Comparison of ENCODE assay signal across 21 cellular contexts in the genomic region with DNA sequence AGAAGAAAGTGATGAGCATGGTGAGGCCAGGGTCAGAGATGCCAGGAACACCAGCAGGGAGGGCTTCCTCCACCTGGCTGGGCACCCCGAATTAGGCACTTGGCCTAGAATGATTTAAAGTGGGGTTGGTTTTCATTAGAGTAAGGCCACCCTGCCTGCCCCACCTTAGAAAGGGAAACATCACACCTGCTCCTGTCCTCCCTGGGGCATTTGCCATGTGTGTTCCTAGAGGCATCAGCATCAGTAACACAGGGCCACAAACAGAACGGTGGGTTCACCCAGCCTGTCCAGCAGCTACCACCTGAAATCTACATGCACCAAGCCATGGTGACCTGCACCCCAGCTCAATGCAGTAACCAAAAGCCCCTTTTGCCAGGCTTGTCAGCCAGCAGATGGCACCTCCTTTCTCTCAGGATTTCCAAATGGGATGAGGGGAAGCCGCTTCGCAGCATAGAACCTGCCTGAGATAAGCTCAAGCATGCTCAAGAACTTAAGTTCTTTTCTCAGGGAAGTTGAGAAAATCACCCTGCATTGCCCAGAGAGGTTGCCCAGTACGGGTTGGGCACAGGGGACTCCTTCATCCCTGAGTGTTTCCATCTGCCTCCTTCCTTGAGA.
DNase-seq lines count a peak whose midpoint lies in the region; ATAC-seq and TF ChIP-seq lines count a peak whose summit lies in the region.
"Had no signal": no experiment of that assay in that cellular context is flagged by ENCODE, and none has a peak within 500 bp of the region (broad histone marks: within the 10 kb centered on the region; RNA-seq: fewer than 3 reads in every experiment).

No MANE protein-coding gene starts in this region.

- H3K36me3 ChIP-seq in SK-N-SH (replicated peaks in 1 of 2; ENCODE audit: control insufficient read depth in 1 of 2, insufficient read depth in 2 of 2, low read length in 1 of 2) (no peaks in the 10 kb centered on the region), WERI-Rb-1 (no peaks in the 10 kb centered on the region), sigmoid colon (no peaks in the 10 kb centered on the region)
- no peaks in the 10 kb centered on the region for H3K36me3 ChIP-seq in effector memory CD4-positive, alpha-beta T cell (ENCODE audit: control insufficient read depth, insufficient read depth, low read length)
- H3K36me3 ChIP-seq: BLaER1 had no signal

- H3K9ac ChIP-seq in SK-N-SH = no peak overlapping the region
- H3K9ac ChIP-seq: BLaER1 had no signal

- H2AFZ ChIP-seq in SK-N-SH (ENCODE audit: low read depth) = no peak overlapping the region

- ATAC-seq in SK-N-SH treated with all-trans-retinoic acid at 6 μM for 48 hours (no peak; the same call in 2 of the 3 replicates), foreskin keratinocyte (no peak), GM19467 (IDR thresholded peaks at IDR 0.05; ENCODE audit: unreplicated experiment) (no peak)
- ATAC-seq: activated CD8-positive, alpha-beta T cell treated with anti-CD3 and anti-CD28 coated beads, Interleukin-2, amount 10 ng/mL, durations not matched to agents 7 days and 5 days; K562; sciatic nerve had no signal

- H3K4me1 ChIP-seq in SK-N-SH (ENCODE audit: control insufficient read depth in 1 of 2, insufficient read depth in 2 of 2, low read depth in 1 of 2, low read length in 1 of 2) = peaks cover 0 to 20% of the 10 kb centered on the region in 2 experiments; a peak in 1 of 4 replicates
- H3K4me1 ChIP-seq in foreskin keratinocyte = peaks cover 14% of the 10 kb centered on the region
- no peaks in the 10 kb centered on the region for H3K4me1 ChIP-seq in sigmoid colon
- H3K4me1 ChIP-seq in effector memory CD4-positive, alpha-beta T cell (ENCODE audit: control insufficient read depth, insufficient read depth, low read length, poor library complexity, severe bottlenecking) = no peaks in the 10 kb centered on the region

- DNase-seq in SK-N-SH = no peak
- DNase-seq in WERI-Rb-1 = peak; percentile 25
- no peak for DNase-seq in foreskin keratinocyte
- peak; percentile 54 for DNase-seq in sigmoid colon
- DNase-seq in GM13976 (ENCODE audit: low spot score) = no peak
- DNase-seq in effector memory CD4-positive, alpha-beta T cell = no peak
- DNase-seq: activated CD4-positive, alpha-beta T cell treated with anti-CD3 and anti-CD28 coated beads for 1 hour; activated CD8-positive, alpha-beta T cell treated with anti-CD3 and anti-CD28 coated beads, Interleukin-2, amount 10 ng/mL, durations not matched to agents 7 days and 5 days; activated T-cell treated with anti-CD3 and anti-CD28 coated beads, Interleukin-2, amount 50 U/mL, for 24 hours; erythroblast; foreskin melanocyte; mammary epithelial cell; MM.1S; NCI-H1417 treated with DMSO at 0.1 percent for 48 hours; NCI-H526 treated with DMSO at 0.1 percent for 48 hours; stimulated activated CD4-positive, alpha-beta T cell treated with anti-CD3 and anti-CD28 coated beads, Interleukin-15, amount 100 ng/mL, for 24 hours had no signal

- H3K9me3 ChIP-seq in SK-N-SH = no peaks in the 10 kb centered on the region
- no peaks in the 10 kb centered on the region for H3K9me3 ChIP-seq in WERI-Rb-1 (ENCODE audit: severe bottlenecking)
- H3K9me3 ChIP-seq in sigmoid colon = no peaks in the 10 kb centered on the region
- no peaks in the 10 kb centered on the region for H3K9me3 ChIP-seq in effector memory CD4-positive, alpha-beta T cell (ENCODE audit: control insufficient read depth, low read length)
- H3K9me3 ChIP-seq: BLaER1 had no signal

- TF ChIP-seq EP300 in SK-N-SH (IDR thresholded peaks at IDR 0.05; ENCODE audit: borderline replicate concordance in 1 of 2, low read depth in 1 of 2, low read length in 1 of 2) (no peak), sigmoid colon (IDR thresholded peaks at IDR 0.05) (no peak)

- H3K4me3 ChIP-seq in SK-N-SH (ENCODE audit: low read depth in 2 of 2, low read length in 1 of 2) = no peak overlapping the region
- H3K4me3 ChIP-seq in WERI-Rb-1 (ENCODE audit: low read depth, low read length) = no peak overlapping the region
- no peak overlapping the region for H3K4me3 ChIP-seq in sigmoid colon
- no peak overlapping the region for H3K4me3 ChIP-seq in effector memory CD4-positive, alpha-beta T cell (ENCODE audit: insufficient read depth, low read depth, low read length, poor library complexity, severe bottlenecking)
- H3K4me3 ChIP-seq: BLaER1, K562 had no signal

- intact Hi-C loops in sigmoid colon (cut with DNase I) = no loop called here

- H3K4me2 ChIP-seq in SK-N-SH = no peak overlapping the region
- H3K4me2 ChIP-seq: BLaER1 had no signal

- WGBS in SK-N-SH (ENCODE audit: low lambda C conversion rate) = 71% methylated on average over 5 of the region's 5 CpGs
- 81 to 88% methylated on average over 5 of the region's 5 CpGs for WGBS in sigmoid colon, 2 donors

- H3K27me3 ChIP-seq in SK-N-SH (ENCODE audit: insufficient read depth) = no peaks in the 10 kb centered on the region
- no peaks in the 10 kb centered on the region for H3K27me3 ChIP-seq in WERI-Rb-1 (ENCODE audit: insufficient read depth, low read depth, severe bottlenecking)
- peaks cover 6% of the 10 kb centered on the region for H3K27me3 ChIP-seq in foreskin keratinocyte
- peaks cover 0 to 13% (median 0%) of the 10 kb centered on the region in 3 donors for H3K27me3 ChIP-seq in sigmoid colon
- H3K27me3 ChIP-seq in effector memory CD4-positive, alpha-beta T cell (replicated peaks; ENCODE audit: control insufficient read depth, insufficient read depth, low read length, poor library complexity, severe bottlenecking) = no peaks in the 10 kb centered on the region
- H3K27me3 ChIP-seq: BLaER1 had no signal

- H3K27ac ChIP-seq in SK-N-SH (ENCODE audit: low read depth in 2 of 2, low read length in 1 of 2) (no peak overlapping the region), WERI-Rb-1 (no peak overlapping the region), foreskin keratinocyte (no peak overlapping the region), sigmoid colon (no peak overlapping the region)
- no peak overlapping the region for H3K27ac ChIP-seq in effector memory CD4-positive, alpha-beta T cell (ENCODE audit: insufficient read depth, low read length, poor library complexity, severe bottlenecking)
- H3K27ac ChIP-seq: BLaER1 had no signal

- no peaks in the 10 kb centered on the region for H4K20me1 ChIP-seq in SK-N-SH (ENCODE audit: insufficient read depth)
- H4K20me1 ChIP-seq: BLaER1 had no signal

- CTCF ChIA-PET in SK-N-SH (lab: Yijun Ruan, JAX) = interaction anchor here (1.0 to 4.9 kb wide), 5 partner anchors 11 to 350 kb away, joined by 3 to 37 read pairs (median 8); no protein-coding TSS in a partner anchor

- no peaks in the 10 kb centered on the region for H3F3A ChIP-seq in SK-N-SH (replicated peaks; ENCODE audit: insufficient read depth)

- H3K79me2 ChIP-seq in SK-N-SH (ENCODE audit: insufficient read depth) = no peaks in the 10 kb centered on the region

- TF ChIP-seq POLR2A in sigmoid colon (IDR thresholded peaks at IDR 0.05) = no peak

- POLR2A ChIA-PET in SK-N-SH (lab: Yijun Ruan, JAX) = no interaction called here

- peak; percentile 26 for TF ChIP-seq RAD21 in SK-N-SH (IDR thresholded peaks at IDR 0.05; ENCODE audit: low read length)

- in situ Hi-C loops in GM13976 (cut with MboI; ENCODE audit: low sequenced_read_pairs, unreplicated experiment) = no loop called here

- 0 out of 2 replicates have a peak, but pooled peaks have one; percentile 8 for TF ChIP-seq CTCF in SK-N-SH (IDR thresholded peaks at IDR 0.05)
- peak; percentile 27; the same call in 1 of the 2 replicates for TF ChIP-seq CTCF in WERI-Rb-1 (IDR thresholded peaks at IDR 0.05; ENCODE audit: low read depth, low read length)
- TF ChIP-seq CTCF in foreskin keratinocyte (conservative IDR thresholded peaks at IDR 0.05) = peak; percentile 11
- no peak for TF ChIP-seq CTCF in sigmoid colon (IDR thresholded peaks at IDR 0.05)
- TF ChIP-seq CTCF in GM13976 (IDR thresholded peaks at IDR 0.05; ENCODE audit: borderline replicate concordance, control extremely low read depth, extremely low read depth, insufficient read depth, missing control alignments) = no peak

- H3K9me2 ChIP-seq in SK-N-SH = no peaks in the 10 kb centered on the region

TF ChIP-seq in SK-N-SH, 30 proteins besides CTCF, POLR2A, EP300 and RAD21:
- TF ChIP-seq MEF2A (IDR thresholded peaks at IDR 0.05; ENCODE audit: borderline replicate concordance, low read depth) = no peak
- no peak for TF ChIP-seq EZH2phosphoT487 (IDR thresholded peaks at IDR 0.05; ENCODE audit: borderline replicate concordance, low read depth)
- no peak for TF ChIP-seq YY1 (IDR thresholded peaks at IDR 0.05; ENCODE audit: low read depth)
- no peak for TF ChIP-seq TCF12 (IDR thresholded peaks at IDR 0.05)

TF ChIP-seq in SK-N-SH treated with all-trans-retinoic acid at 6 μM for 48 hours, 23 proteins besides CTCF, POLR2A, EP300 and RAD21 (continues in another document):
- TF ChIP-seq ZFP3 (CRISPR knock-in tag; IDR thresholded peaks at IDR 0.05) (no peak), BACH2 (CRISPR knock-in tag; IDR thresholded peaks at IDR 0.05; ENCODE audit: borderline replicate concordance) (no peak), TCF4 (CRISPR knock-in tag; IDR thresholded peaks at IDR 0.05; ENCODE audit: borderline replicate concordance) (no peak), PPARA (CRISPR knock-in tag; IDR thresholded peaks at IDR 0.05; ENCODE audit: borderline replicate concordance) (no peak)
- TF ChIP-seq, protein P1, sequence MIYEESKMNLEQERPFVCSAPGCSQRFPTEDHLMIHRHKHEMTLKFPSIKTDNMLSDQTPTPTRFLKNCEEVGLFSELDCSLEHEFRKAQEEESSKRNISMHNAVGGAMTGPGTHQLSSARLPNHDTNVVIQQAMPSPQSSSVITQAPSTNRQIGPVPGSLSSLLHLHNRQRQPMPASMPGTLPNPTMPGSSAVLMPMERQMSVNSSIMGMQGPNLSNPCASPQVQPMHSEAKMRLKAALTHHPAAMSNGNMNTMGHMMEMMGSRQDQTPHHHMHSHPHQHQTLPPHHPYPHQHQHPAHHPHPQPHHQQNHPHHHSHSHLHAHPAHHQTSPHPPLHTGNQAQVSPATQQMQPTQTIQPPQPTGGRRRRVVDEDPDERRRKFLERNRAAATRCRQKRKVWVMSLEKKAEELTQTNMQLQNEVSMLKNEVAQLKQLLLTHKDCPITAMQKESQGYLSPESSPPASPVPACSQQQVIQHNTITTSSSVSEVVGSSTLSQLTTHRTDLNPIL (CRISPR knock-in tag; IDR thresholded peaks at IDR 0.05; ENCODE audit: low read depth) = no peak
- TF ChIP-seq, protein P2, sequence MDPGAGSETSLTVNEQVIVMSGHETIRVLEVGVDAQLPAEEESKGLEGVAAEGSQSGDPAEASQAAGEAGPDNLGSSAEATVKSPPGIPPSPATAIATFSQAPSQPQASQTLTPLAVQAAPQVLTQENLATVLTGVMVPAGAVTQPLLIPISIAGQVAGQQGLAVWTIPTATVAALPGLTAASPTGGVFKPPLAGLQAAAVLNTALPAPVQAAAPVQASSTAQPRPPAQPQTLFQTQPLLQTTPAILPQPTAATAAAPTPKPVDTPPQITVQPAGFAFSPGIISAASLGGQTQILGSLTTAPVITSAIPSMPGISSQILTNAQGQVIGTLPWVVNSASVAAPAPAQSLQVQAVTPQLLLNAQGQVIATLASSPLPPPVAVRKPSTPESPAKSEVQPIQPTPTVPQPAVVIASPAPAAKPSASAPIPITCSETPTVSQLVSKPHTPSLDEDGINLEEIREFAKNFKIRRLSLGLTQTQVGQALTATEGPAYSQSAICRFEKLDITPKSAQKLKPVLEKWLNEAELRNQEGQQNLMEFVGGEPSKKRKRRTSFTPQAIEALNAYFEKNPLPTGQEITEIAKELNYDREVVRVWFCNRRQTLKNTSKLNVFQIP (CRISPR knock-in tag; IDR thresholded peaks at IDR 0.05; ENCODE audit: borderline replicate concordance, low read depth) = no peak

Comparison
In these comparisons a context has a peak if more than half of its experiments do, and no peak if none do; other contexts are left out.
1. DNase-seq: peak in WERI-Rb-1 (single experiment) and sigmoid colon (single experiment); none in SK-N-SH (single experiment), foreskin keratinocyte (0 of 2), GM13976 (single experiment) and effector memory CD4-positive, alpha-beta T cell (0 of 3).
2. CTCF ChIP-seq: peak in SK-N-SH (single experiment), WERI-Rb-1 (single experiment) and foreskin keratinocyte (single experiment); none in sigmoid colon (0 of 4) and GM13976 (single experiment).